ENCODE assay signal across 1 cellular context in genomic region chr2:9232886-9233285, GRCh38.
TF ChIP-seq lines count a peak whose summit lies in the region.

No MANE protein-coding gene starts in this region.

TF ChIP-seq in HepG2, 621 proteins besides CTCF, POLR2A, EP300 and RAD21 (continued from another document):
- TF ChIP-seq NCOA2 (CRISPR knock-in tag; IDR thresholded peaks at IDR 0.05) (peak; percentile 49; the same call in 1 of the 2 replicates), CREM (IDR thresholded peaks at IDR 0.05) (peak; percentile 35; the same call in 1 of the 2 replicates), CREM (CRISPR knock-in tag; IDR thresholded peaks at IDR 0.05) (no peak), ELF3 (CRISPR knock-in tag; IDR thresholded peaks at IDR 0.05) (0 out of 2 replicates have a peak, but pooled peaks have one; percentile 42), ZNF251 (CRISPR knock-in tag; IDR thresholded peaks at IDR 0.05) (no peak), HMG20A (CRISPR knock-in tag; IDR thresholded peaks at IDR 0.05; ENCODE audit: borderline replicate concordance) (peak; percentile 31; the same call in 1 of the 2 replicates), HOXA5 (CRISPR knock-in tag; IDR thresholded peaks at IDR 0.05) (no peak), RFX1 (IDR thresholded peaks at IDR 0.05) (0 out of 2 replicates have a peak, but pooled peaks have one; percentile 8), HMG20B (CRISPR knock-in tag; conservative IDR thresholded peaks at IDR 0.05) (0 out of 2 replicates have a peak, but pooled peaks have one; percentile 35), ETV5 (CRISPR knock-in tag; IDR thresholded peaks at IDR 0.05; ENCODE audit: borderline replicate concordance) (peak; percentile 52; the same call in 1 of the 2 replicates), TCF7 (IDR thresholded peaks at IDR 0.05; ENCODE audit: low read depth) (peak; percentile 76), FOXK1 (CRISPR knock-in tag; IDR thresholded peaks at IDR 0.05; ENCODE audit: borderline replicate concordance, low read depth) (no peak)
- TF ChIP-seq, protein P1, sequence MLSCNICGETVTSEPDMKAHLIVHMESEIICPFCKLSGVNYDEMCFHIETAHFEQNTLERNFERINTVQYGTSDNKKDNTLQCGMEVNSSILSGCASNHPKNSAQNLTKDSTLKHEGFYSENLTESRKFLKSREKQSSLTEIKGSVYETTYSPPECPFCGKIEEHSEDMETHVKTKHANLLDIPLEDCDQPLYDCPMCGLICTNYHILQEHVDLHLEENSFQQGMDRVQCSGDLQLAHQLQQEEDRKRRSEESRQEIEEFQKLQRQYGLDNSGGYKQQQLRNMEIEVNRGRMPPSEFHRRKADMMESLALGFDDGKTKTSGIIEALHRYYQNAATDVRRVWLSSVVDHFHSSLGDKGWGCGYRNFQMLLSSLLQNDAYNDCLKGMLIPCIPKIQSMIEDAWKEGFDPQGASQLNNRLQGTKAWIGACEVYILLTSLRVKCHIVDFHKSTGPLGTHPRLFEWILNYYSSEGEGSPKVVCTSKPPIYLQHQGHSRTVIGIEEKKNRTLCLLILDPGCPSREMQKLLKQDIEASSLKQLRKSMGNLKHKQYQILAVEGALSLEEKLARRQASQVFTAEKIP (CRISPR knock-in tag; IDR thresholded peaks at IDR 0.05; ENCODE audit: borderline replicate concordance), result no peak
- TF ChIP-seq, protein P2, sequence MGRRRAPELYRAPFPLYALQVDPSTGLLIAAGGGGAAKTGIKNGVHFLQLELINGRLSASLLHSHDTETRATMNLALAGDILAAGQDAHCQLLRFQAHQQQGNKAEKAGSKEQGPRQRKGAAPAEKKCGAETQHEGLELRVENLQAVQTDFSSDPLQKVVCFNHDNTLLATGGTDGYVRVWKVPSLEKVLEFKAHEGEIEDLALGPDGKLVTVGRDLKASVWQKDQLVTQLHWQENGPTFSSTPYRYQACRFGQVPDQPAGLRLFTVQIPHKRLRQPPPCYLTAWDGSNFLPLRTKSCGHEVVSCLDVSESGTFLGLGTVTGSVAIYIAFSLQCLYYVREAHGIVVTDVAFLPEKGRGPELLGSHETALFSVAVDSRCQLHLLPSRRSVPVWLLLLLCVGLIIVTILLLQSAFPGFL (CRISPR knock-in tag; IDR thresholded peaks at IDR 0.05), result no peak
- TF ChIP-seq, protein P3, sequence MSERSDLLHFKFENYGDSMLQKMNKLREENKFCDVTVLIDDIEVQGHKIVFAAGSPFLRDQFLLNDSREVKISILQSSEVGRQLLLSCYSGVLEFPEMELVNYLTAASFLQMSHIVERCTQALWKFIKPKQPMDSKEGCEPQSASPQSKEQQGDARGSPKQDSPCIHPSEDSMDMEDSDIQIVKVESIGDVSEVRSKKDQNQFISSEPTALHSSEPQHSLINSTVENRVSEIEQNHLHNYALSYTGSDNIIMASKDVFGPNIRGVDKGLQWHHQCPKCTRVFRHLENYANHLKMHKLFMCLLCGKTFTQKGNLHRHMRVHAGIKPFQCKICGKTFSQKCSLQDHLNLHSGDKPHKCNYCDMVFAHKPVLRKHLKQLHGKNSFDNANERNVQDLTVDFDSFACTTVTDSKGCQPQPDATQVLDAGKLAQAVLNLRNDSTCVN (CRISPR knock-in tag; IDR thresholded peaks at IDR 0.05; ENCODE audit: borderline replicate concordance), result no peak
TF ChIP-seq in HepG2: peak in this region for 32.
